ENCODE assay signal across 8 cellular contexts in genomic region chr1:111481387-111482221, GRCh38. TPM values are rescaled to one million over a fixed set of nuclear protein-coding genes. Genes with fewer than 3 reads are reported as not detected.
A peak's percentile ranks its signal among the peaks of the same experiment; 100 is the strongest.
DNase-seq lines count a peak whose midpoint lies in the region; ATAC-seq, FAIRE-seq and TF ChIP-seq lines count a peak whose summit lies in the region.

No MANE protein-coding gene starts in this region.

- peak; percentile 91 for TF ChIP-seq CTCF in osteoblast (IDR thresholded peaks at IDR 0.05; ENCODE audit: extremely low read depth, low read depth, low read length)

- H2AFZ ChIP-seq in osteoblast (ENCODE audit: low read length): peak overlapping the region; percentile 72

- no peak for FAIRE-seq in urothelium cell line (lab: Jason Lieb, UNC)

- no peak for ATAC-seq in HG02852 (IDR thresholded peaks at IDR 0.05; ENCODE audit: unreplicated experiment)

- H3K27ac ChIP-seq in osteoblast (ENCODE audit: low read depth, low read length): no peak overlapping the region

- no peak for TF ChIP-seq EP300 in Ishikawa (IDR thresholded peaks at IDR 0.05; ENCODE audit: borderline replicate concordance)

- peak; percentile 81 for TF ChIP-seq RAD21 in Ishikawa (IDR thresholded peaks at IDR 0.05; ENCODE audit: low read depth)

- H3K27ac Mint-ChIP-seq in activated naive CD4-positive, alpha-beta T cell treated with anti-CD3 and anti-CD28 coated beads for 36 hours: no peak overlapping the region

- DNase-seq in ELF-1 (ENCODE audit: low read depth, low spot score) (peak; percentile 87), RPMI7951 (ENCODE audit: low read depth) (peak; percentile 67), globus pallidus (ENCODE audit: low spot score) (peak; percentile 85), osteoblast (ENCODE audit: insufficient read length, low spot score, missing footprints) (peak; percentile 90), urothelium cell line (ENCODE audit: low spot score) (peak; percentile 84)
- DNase-seq in activated naive CD4-positive, alpha-beta T cell treated with anti-CD3 and anti-CD28 coated beads for 36 hours: peak; percentile 87

- H3K27me3 ChIP-seq in osteoblast (ENCODE audit: insufficient read depth, low read length): no peaks in the 10 kb centered on the region

- no peak overlapping the region for H3K4me3 ChIP-seq in osteoblast (ENCODE audit: insufficient read depth, low read length)

- no peaks in the 10 kb centered on the region for H3K9me3 Mint-ChIP-seq in activated naive CD4-positive, alpha-beta T cell treated with anti-CD3 and anti-CD28 coated beads for 36 hours

- intact Hi-C loops in activated naive CD4-positive, alpha-beta T cell treated with anti-CD3 and anti-CD28 coated beads for 36 hours (cut with micrococcal nuclease): loop anchor here (1.0 kb wide), 4 partner anchors 26 to 288 kb away; partner anchors contain the start of gene DDX20

- H4K20me1 ChIP-seq in osteoblast (ENCODE audit: insufficient read depth, low read length): no peaks in the 10 kb centered on the region

- no peak overlapping the region for H3K4me3 Mint-ChIP-seq in activated naive CD4-positive, alpha-beta T cell treated with anti-CD3 and anti-CD28 coated beads for 36 hours

- H3K36me3 ChIP-seq in osteoblast (ENCODE audit: insufficient read depth, low read length): no peaks in the 10 kb centered on the region

- no peaks in the 10 kb centered on the region for H3K27me3 Mint-ChIP-seq in activated naive CD4-positive, alpha-beta T cell treated with anti-CD3 and anti-CD28 coated beads for 36 hours (ENCODE audit: low read depth)

- no peaks in the 10 kb centered on the region for H3K9me3 ChIP-seq in osteoblast (ENCODE audit: low read depth, low read length)

- H3K79me2 ChIP-seq in osteoblast (ENCODE audit: insufficient read depth, low read length): no peaks in the 10 kb centered on the region

- CTCF ChIA-PET in activated naive CD4-positive, alpha-beta T cell treated with anti-CD3 and anti-CD28 coated beads for 36 hours (lab: Charles Lee): interaction anchor here (0.6 to 6.0 kb wide), 26 partner anchors 10 to 837 kb away, joined by 3 to 41 read pairs (median 4); partner anchors contain the start of genes ADORA3 and TMIGD3

- peaks cover 6% of the 10 kb centered on the region for H3K4me1 ChIP-seq in osteoblast (ENCODE audit: insufficient read depth, low read length)

- no peak overlapping the region for H3K4me2 ChIP-seq in osteoblast (ENCODE audit: insufficient read depth, low read length)

- H3K4me1 Mint-ChIP-seq in activated naive CD4-positive, alpha-beta T cell treated with anti-CD3 and anti-CD28 coated beads for 36 hours (ENCODE audit: low read depth): peaks cover 29% of the 10 kb centered on the region

- peaks cover 10% of the 10 kb centered on the region for H3K36me3 Mint-ChIP-seq in activated naive CD4-positive, alpha-beta T cell treated with anti-CD3 and anti-CD28 coated beads for 36 hours (ENCODE audit: low read depth)

TF ChIP-seq in Ishikawa, 13 proteins besides CTCF, POLR2A, EP300 and RAD21:
- TF ChIP-seq ZBTB7A (IDR thresholded peaks at IDR 0.05; ENCODE audit: low read depth): no peak
- TF ChIP-seq REST (IDR thresholded peaks at IDR 0.05; ENCODE audit: low read depth): no peak
- no peak for TF ChIP-seq USF1 (IDR thresholded peaks at IDR 0.05)
- TF ChIP-seq CREB1 (IDR thresholded peaks at IDR 0.05; ENCODE audit: low read depth): no peak
- TF ChIP-seq MAX (IDR thresholded peaks at IDR 0.05): no peak
- no peak for TF ChIP-seq EGR1 (IDR thresholded peaks at IDR 0.05)

RNA-seq across cellular contexts. Expression of gene C1orf162, which starts 7.8 kb away (rescaled TPM):
- 0.24 TPM in 1 of 2 replicates, not detected in the other for total RNA-seq in RPMI7951 (2014; rRNA removed; shearing (Covaris generic))
- total RNA-seq in activated naive CD4-positive, alpha-beta T cell treated with anti-CD3 and anti-CD28 coated beads for 36 hours: 1 to 10 TPM; 6.4 to 8.2 TPM
- 0.29 and 0.36 TPM in 2 replicates for total RNA-seq in osteoblast

RNA-seq across cellular contexts. Expression of gene ADORA3, which starts 21.8 kb away (rescaled TPM):
- not detected in 2 replicates for total RNA-seq in RPMI7951 (2014; rRNA removed; shearing (Covaris generic))
- total RNA-seq in activated naive CD4-positive, alpha-beta T cell treated with anti-CD3 and anti-CD28 coated beads for 36 hours: not detected
- not detected in 2 replicates for total RNA-seq in osteoblast

RNA-seq across cellular contexts. Expression of gene TMIGD3, which starts 21.8 kb away (rescaled TPM):
- total RNA-seq in RPMI7951 (2014; rRNA removed; shearing (Covaris generic)): not detected in 2 replicates
- total RNA-seq in activated naive CD4-positive, alpha-beta T cell treated with anti-CD3 and anti-CD28 coated beads for 36 hours: not detected
- 0.29 TPM in 1 of 2 replicates, not detected in the other for total RNA-seq in osteoblast

RNA-seq across cellular contexts. Expression of gene ATP5PB, which starts 32.3 kb away (rescaled TPM):
- 707 and 736 TPM in 2 replicates for total RNA-seq in RPMI7951 (2014; rRNA removed; shearing (Covaris generic))
- 100 to 1,000 TPM; 324 to 331 TPM for total RNA-seq in activated naive CD4-positive, alpha-beta T cell treated with anti-CD3 and anti-CD28 coated beads for 36 hours
- total RNA-seq in osteoblast: 203 and 272 TPM in 2 replicates

RNA-seq across cellular contexts. Expression of gene WDR77, which starts 32.5 kb away (rescaled TPM):
- 53.6 and 62.8 TPM in 2 replicates for total RNA-seq in RPMI7951 (2014; rRNA removed; shearing (Covaris generic))
- total RNA-seq in activated naive CD4-positive, alpha-beta T cell treated with anti-CD3 and anti-CD28 coated beads for 36 hours: 10 to 100 TPM; 43.1 to 48.8 TPM
- 29.7 and 33.3 TPM in 2 replicates for total RNA-seq in osteoblast
